ENCODE assay signal across 10 cellular contexts in the genomic region with DNA sequence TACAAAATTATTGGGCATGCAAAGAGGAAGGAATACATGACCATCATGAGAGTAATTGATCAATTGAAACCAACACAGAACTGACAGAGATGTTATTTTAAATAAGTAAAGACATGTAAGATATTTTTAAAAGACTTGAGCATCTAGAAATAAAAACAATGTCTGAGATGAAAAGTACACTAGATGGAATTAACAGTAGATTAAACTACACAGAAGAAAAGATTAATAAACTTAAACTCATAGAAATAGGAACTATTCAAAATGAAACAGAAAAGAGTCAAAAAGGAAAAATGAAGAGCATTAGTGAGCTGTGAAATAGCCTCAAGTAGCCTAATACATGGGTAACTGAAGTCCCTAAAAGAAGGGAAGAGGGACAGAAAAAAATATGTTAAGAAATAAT.
"Had no signal": no experiment of that assay in that cellular context is flagged by ENCODE, and none has a peak within 500 bp of the region (broad histone marks: within the 10 kb centered on the region; RNA-seq: fewer than 3 reads in every experiment).

No MANE protein-coding gene starts in this region.

- FAIRE-seq: HepG2 had no signal

- H3K4me1 Mint-ChIP-seq: IgD-negative memory B cell had no signal

- H3K27me3 Mint-ChIP-seq: IgD-negative memory B cell had no signal

- H3K4me3 Mint-ChIP-seq: HFFc6, IgD-negative memory B cell had no signal

- H3K27ac Mint-ChIP-seq: HFFc6, IgD-negative memory B cell had no signal

- H3K4me3 ChIP-seq: GM23248, HAP-1 had no signal

- H3K27ac ChIP-seq: GM23248, HL-60 had no signal

- DNase-seq: GM23248, GOT3, H7, HFFc6, KBM-7 had no signal

- ATAC-seq: HCT116, HepG2 had no signal
